In the genomic region with DNA sequence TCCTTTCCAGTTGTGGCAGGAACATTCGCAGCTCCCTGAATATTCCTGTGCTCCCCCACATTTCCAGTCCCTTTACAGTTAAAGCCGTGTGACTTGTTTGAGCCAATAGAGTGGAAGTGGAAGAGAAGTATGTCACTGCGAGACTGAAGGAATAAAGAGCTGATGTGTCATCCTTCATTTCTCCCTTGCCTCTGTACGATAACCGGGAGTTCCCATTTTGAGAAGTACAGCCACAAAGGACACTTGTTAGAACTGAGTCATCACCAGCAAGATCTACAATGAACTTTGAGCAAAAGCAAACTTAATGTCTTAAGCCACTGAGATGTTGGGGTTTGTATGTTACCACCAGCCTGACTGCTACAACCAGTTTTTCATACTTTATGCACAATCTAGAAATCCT, we compare ENCODE assay signal across 8 cellular contexts.
DNase-seq lines count a peak whose midpoint lies in the region; ATAC-seq and TF ChIP-seq lines count a peak whose summit lies in the region.

No MANE protein-coding gene starts in this region.

- no peaks in the 10 kb centered on the region for H3F3A ChIP-seq in GM23338 (replicated peaks; ENCODE audit: low read depth)

- no peaks in the 10 kb centered on the region for H3K9me2 ChIP-seq in GM23338 (ENCODE audit: insufficient read depth)

- intact Hi-C loops in tibial artery (cut with DNase I; ENCODE audit: low total_unique reads): no loop called here

- H3K79me2 ChIP-seq in GM23338 (replicated peaks; ENCODE audit: insufficient read depth): no peaks in the 10 kb centered on the region

- ATAC-seq in GM18519 (IDR thresholded peaks at IDR 0.05; ENCODE audit: low FRiP score, unreplicated experiment) (peak; percentile 71), HG03060 (IDR thresholded peaks at IDR 0.05; ENCODE audit: low read depth, unreplicated experiment) (peak; percentile 80), SK-N-SH treated with all-trans-retinoic acid at 6 μM for 48 hours (peak; percentile 98), GM23338 (no peak)

- H3K4me2 ChIP-seq in GM23338: no peak overlapping the region

- H3K4me1 Mint-ChIP-seq in GM23338: peaks cover 2% of the 10 kb centered on the region; the same call in 1 of the 3 replicates

- no peaks in the 10 kb centered on the region for H3K27me3 ChIP-seq in tibial artery
- no peaks in the 10 kb centered on the region for H3K27me3 ChIP-seq in GM23338 (ENCODE audit: insufficient read depth)

- TF ChIP-seq CTCF in tibial artery (IDR thresholded peaks at IDR 0.05): no peak
- TF ChIP-seq CTCF in GM23338 (conservative IDR thresholded peaks at IDR 0.05; ENCODE audit: low read depth in 2 of 2): no peak

- H3K36me3 ChIP-seq in tibial artery (no peaks in the 10 kb centered on the region), GM23338 (ENCODE audit: insufficient read depth) (no peaks in the 10 kb centered on the region)

- no peaks in the 10 kb centered on the region for H3K27me3 Mint-ChIP-seq in GM23338 (ENCODE audit: insufficient read depth, low read depth, poor library complexity)

- DNase-seq in kidney glomerular epithelial cell (lab: John Stamatoyannopoulos, UW) (peak; percentile 56), ureter (ENCODE audit: low spot score) (no peak), cerebellar cortex (ENCODE audit: low spot score) (no peak), tibial artery (no peak), GM23338 (ENCODE audit: low spot score) (no peak)

- H3K4me3 ChIP-seq in tibial artery (no peak overlapping the region), GM23338 (no peak overlapping the region)

- no peaks in the 10 kb centered on the region for H3K9me3 ChIP-seq in tibial artery

- no peaks in the 10 kb centered on the region for H4K20me1 ChIP-seq in GM23338 (replicated peaks; ENCODE audit: insufficient read depth)

- no peaks in the 10 kb centered on the region; the same call in 2 of the 3 replicates for H3K9me3 Mint-ChIP-seq in GM23338

- no peak overlapping the region for H3K27ac ChIP-seq in tibial artery
- no peak overlapping the region for H3K27ac ChIP-seq in GM23338 (ENCODE audit: low read depth)

- no peaks in the 10 kb centered on the region for H3K36me3 Mint-ChIP-seq in GM23338 (ENCODE audit: low read depth)

- no peaks in the 10 kb centered on the region for H3K4me1 ChIP-seq in tibial artery
- no peaks in the 10 kb centered on the region for H3K4me1 ChIP-seq in GM23338 (ENCODE audit: insufficient read depth)

- H3K27ac Mint-ChIP-seq in GM23338: no peak overlapping the region

- no peak overlapping the region for H3K4me3 Mint-ChIP-seq in GM23338

- H2AFZ ChIP-seq in GM23338: no peak overlapping the region

TF ChIP-seq in SK-N-SH treated with all-trans-retinoic acid at 6 μM for 48 hours, 23 proteins besides CTCF, POLR2A, EP300 and RAD21:
- no peak for TF ChIP-seq OSR1 (CRISPR knock-in tag; IDR thresholded peaks at IDR 0.05)
- TF ChIP-seq, protein P1, sequence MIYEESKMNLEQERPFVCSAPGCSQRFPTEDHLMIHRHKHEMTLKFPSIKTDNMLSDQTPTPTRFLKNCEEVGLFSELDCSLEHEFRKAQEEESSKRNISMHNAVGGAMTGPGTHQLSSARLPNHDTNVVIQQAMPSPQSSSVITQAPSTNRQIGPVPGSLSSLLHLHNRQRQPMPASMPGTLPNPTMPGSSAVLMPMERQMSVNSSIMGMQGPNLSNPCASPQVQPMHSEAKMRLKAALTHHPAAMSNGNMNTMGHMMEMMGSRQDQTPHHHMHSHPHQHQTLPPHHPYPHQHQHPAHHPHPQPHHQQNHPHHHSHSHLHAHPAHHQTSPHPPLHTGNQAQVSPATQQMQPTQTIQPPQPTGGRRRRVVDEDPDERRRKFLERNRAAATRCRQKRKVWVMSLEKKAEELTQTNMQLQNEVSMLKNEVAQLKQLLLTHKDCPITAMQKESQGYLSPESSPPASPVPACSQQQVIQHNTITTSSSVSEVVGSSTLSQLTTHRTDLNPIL (CRISPR knock-in tag; IDR thresholded peaks at IDR 0.05; ENCODE audit: low read depth): no peak

TF ChIP-seq in GM23338, 12 proteins besides CTCF, POLR2A, EP300 and RAD21:
- no peak for TF ChIP-seq POLR2AphosphoS5 (IDR thresholded peaks at IDR 0.05; ENCODE audit: low read depth)
